In the genomic region with DNA sequence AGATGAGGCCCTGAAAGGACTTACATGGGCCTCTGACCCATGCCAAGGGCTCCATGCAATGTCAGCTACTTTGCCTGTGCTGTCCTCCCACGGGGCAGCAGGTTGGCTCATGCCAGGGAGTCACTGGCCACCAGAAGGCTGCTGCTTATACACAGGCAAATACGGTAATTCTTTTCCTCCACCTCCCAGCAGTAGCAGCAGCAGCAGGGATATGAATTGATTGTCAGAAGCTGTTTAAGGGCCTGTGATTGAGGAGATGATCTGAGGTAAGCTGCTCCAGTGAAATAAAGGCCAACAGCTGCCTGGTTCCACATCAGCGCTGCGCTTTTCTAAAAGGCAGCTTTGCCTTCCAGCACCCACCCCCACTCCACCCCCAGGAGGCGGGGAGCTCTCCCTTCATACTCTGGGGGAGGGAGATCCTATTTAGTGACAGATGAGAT, we compare ENCODE assay signal across 11 cellular contexts.
DNase-seq lines count a peak whose midpoint lies in the region; ATAC-seq and TF ChIP-seq lines count a peak whose summit lies in the region.
"Had no signal": no experiment of that assay in that cellular context is flagged by ENCODE, and none has a peak within 500 bp of the region (broad histone marks: within the 10 kb centered on the region; RNA-seq: fewer than 3 reads in every experiment).

No MANE protein-coding gene starts in this region.

- peak; percentile 27 for DNase-seq in Ammon's horn (ENCODE audit: low spot score)
- peak; percentile 3 for DNase-seq in LHCN-M2 (ENCODE audit: low read depth)
- no peak for DNase-seq in Panc1 (ENCODE audit: low read depth, low spot score)
- DNase-seq in fibroblast of pulmonary artery (ENCODE audit: low read depth) = peak; percentile 3
- no peak for DNase-seq in GM19240 (ENCODE audit: insufficient read length, low spot score)
- no peak for DNase-seq in progenitor cell of endocrine pancreas (ENCODE audit: low spot score, unreplicated experiment)
- no peak for DNase-seq in GF-D8 (lab: John Stamatoyannopoulos, UW)
- DNase-seq: colonic mucosa, gastrocnemius medialis had no signal

- H3K36me3 ChIP-seq in Panc1 (ENCODE audit: control insufficient read depth, insufficient read depth, low read length) = no peaks in the 10 kb centered on the region
- H3K36me3 ChIP-seq: colonic mucosa, gastrocnemius medialis had no signal

- H3K27me3 Mint-ChIP-seq in progenitor cell of endocrine pancreas = no peaks in the 10 kb centered on the region

- no peak overlapping the region for H3K27ac ChIP-seq in Panc1 (ENCODE audit: low read length)
- H3K27ac ChIP-seq: C4-2B, colonic mucosa, gastrocnemius medialis had no signal

- intact Hi-C loops in Panc1 (cut with micrococcal nuclease; ENCODE audit: unreplicated experiment) = no loop called here

- no peaks in the 10 kb centered on the region for H3K36me3 Mint-ChIP-seq in progenitor cell of endocrine pancreas (ENCODE audit: insufficient read depth)

- ATAC-seq in Panc1 = 0 out of 2 replicates have a peak, but pooled peaks have one; percentile 45
- no peak for ATAC-seq in HG02588 (IDR thresholded peaks at IDR 0.05; ENCODE audit: unreplicated experiment)
- ATAC-seq: gastrocnemius medialis had no signal

- TF ChIP-seq CTCF in Panc1 (IDR thresholded peaks at IDR 0.05) (no peak), fibroblast of pulmonary artery (IDR thresholded peaks at IDR 0.05; ENCODE audit: low read length, missing control alignments) (no peak), progenitor cell of endocrine pancreas (IDR thresholded peaks at IDR 0.05; ENCODE audit: unreplicated experiment) (no peak)

- BruUV-seq in Panc1 (replicated peaks; lab: Mats Ljungman, UMichigan) = no TSS peak

- peaks cover 2% of the 10 kb centered on the region; the same call in 1 of the 2 replicates for H3K27me3 ChIP-seq in Panc1 (ENCODE audit: control insufficient read depth, insufficient read depth, low read length)
- H3K27me3 ChIP-seq: colonic mucosa had no signal

- H3K9me3 ChIP-seq in Panc1 (ENCODE audit: control insufficient read depth, insufficient read depth, low read depth, low read length) = no peaks in the 10 kb centered on the region
- H3K9me3 ChIP-seq: colonic mucosa, gastrocnemius medialis had no signal

- H3K4me3 Mint-ChIP-seq in progenitor cell of endocrine pancreas (ENCODE audit: low read depth) = no peak overlapping the region

- peaks cover 36% of the 10 kb centered on the region for H3K4me1 Mint-ChIP-seq in progenitor cell of endocrine pancreas (ENCODE audit: low read depth)

- H3K9me3 Mint-ChIP-seq in progenitor cell of endocrine pancreas (ENCODE audit: low read depth) = no peaks in the 10 kb centered on the region

- CTCF ChIA-PET in Panc1 (lab: Charles Lee) = no interaction called here

- H3K4me1 ChIP-seq in Panc1 (ENCODE audit: control insufficient read depth, insufficient read depth, low read length) = no peaks in the 10 kb centered on the region
- H3K4me1 ChIP-seq: colonic mucosa, gastrocnemius medialis had no signal

- in situ Hi-C loops in Panc1 (cut with HindIII; ENCODE audit: low pct_unique_long_range_greater_than_20kb, low sequenced_read_pairs) = no loop called here

- H3K4me3 ChIP-seq in Panc1 (ENCODE audit: low read depth in 2 of 2, low read length in 2 of 2) (no peak overlapping the region), fibroblast of pulmonary artery (replicated peaks; ENCODE audit: low read depth, low read length) (no peak overlapping the region)
- H3K4me3 ChIP-seq: colonic mucosa, gastrocnemius medialis had no signal

- no peak overlapping the region for H3K27ac Mint-ChIP-seq in progenitor cell of endocrine pancreas

- POLR2A ChIA-PET in Panc1 (lab: Charles Lee) = no interaction called here

Comparison
In these comparisons a context has a peak if more than half of its experiments do, and no peak if none do; other contexts are left out.
1. DNase-seq: peak in Ammon's horn (single experiment), LHCN-M2 (single experiment) and fibroblast of pulmonary artery (single experiment); none in Panc1 (single experiment), GM19240 (single experiment), progenitor cell of endocrine pancreas (single experiment) and GF-D8 (single experiment).